In genomic region chr3:138439646-138440045, GRCh38 we compare ENCODE assay signal across 13 cellular contexts.
"Had no signal": no experiment of that assay in that cellular context is flagged by ENCODE, and none has a peak within 500 bp of the region (broad histone marks: within the 10 kb centered on the region; RNA-seq: fewer than 3 reads in every experiment).

No MANE protein-coding gene starts in this region.

- H3K27me3 ChIP-seq: ovary had no signal

- DNase-seq: activated CD4-positive, alpha-beta T cell treated with anti-CD3 and anti-CD28 coated beads for 4 hours; activated CD8-positive, alpha-beta memory T cell treated with anti-CD3 and anti-CD28 coated beads, Interleukin-2, amount 50 U/mL, for 4 hours; activated CD8-positive, alpha-beta T cell treated with anti-CD3 and anti-CD28 coated beads for 36 hours; activated naive CD4-positive, alpha-beta T cell; activated naive CD8-positive, alpha-beta T cell treated with anti-CD3 and anti-CD28 coated beads, Interleukin-2, amount 50 U/mL, for 24 hours; central memory CD4-positive, alpha-beta T cell; effector memory CD4-positive, alpha-beta T cell; ovary; stimulated activated CD4-positive, alpha-beta T cell treated with anti-CD3 and anti-CD28 coated beads, Interleukin-4, amount 100 ng/mL, for 1 hour; stimulated activated CD8-positive, alpha-beta memory T cell treated with anti-CD3 and anti-CD28 coated beads, Interleukin-4, amount 100 ng/mL, for 48 hours; T1000 had no signal

- H3K4me3 ChIP-seq: ovary, thoracic aorta had no signal

- ATAC-seq: activated CD8-positive, alpha-beta T cell treated with anti-CD3 and anti-CD28 coated beads for 36 hours; activated naive CD8-positive, alpha-beta T cell treated with anti-CD3 and anti-CD28 coated beads, Interleukin-2, amount 50 U/mL, for 24 hours had no signal

- H3K9me3 ChIP-seq: ovary, thoracic aorta had no signal

- H3K36me3 ChIP-seq: ovary, thoracic aorta had no signal

- H3K27ac ChIP-seq: ovary, thoracic aorta, VCaP had no signal
